ENCODE assay signal across 12 cellular contexts in the genomic region with DNA sequence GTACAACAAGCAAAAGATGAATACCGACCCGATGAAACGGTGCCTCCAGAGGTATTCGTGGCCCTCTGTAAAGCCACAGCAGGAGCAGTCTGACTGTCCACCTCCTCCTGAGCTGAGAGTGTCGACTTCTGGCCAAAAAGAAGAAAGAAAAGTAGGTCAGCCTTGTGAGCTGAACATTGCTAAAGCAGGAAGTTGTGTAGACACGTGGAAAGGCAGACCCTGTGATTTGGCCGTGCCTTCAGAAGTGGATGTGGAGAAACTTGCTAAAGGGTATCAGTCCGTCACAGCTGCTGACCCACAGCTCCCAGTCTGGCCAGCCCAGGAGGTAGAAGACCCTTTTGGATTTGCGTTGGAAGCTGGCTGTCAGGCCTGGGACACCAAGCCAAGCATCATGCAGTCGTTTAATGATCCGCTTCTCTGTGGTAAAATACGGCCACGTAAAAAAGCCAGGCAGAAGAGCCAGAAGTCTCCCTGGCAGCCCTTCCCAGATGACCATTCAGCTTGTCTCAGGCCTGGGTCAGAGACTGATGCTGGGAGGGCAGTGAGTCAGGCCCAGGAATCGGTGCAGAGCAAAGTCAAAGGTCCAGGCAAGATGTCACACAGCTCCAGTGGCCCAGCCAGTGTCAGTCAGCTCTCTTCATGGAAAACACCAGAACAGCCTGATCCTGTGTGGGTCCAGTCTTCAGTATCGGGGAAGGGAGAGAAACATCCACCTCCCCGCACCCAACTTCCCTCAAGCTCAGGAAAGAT. TPM values are rescaled to one million over a fixed set of nuclear protein-coding genes. Genes with fewer than 3 reads are reported as not detected.
DNase-seq lines count a peak whose midpoint lies in the region; ATAC-seq, FAIRE-seq and TF ChIP-seq lines count a peak whose summit lies in the region.
"Not testable (repeated sequence)": the region's sequence is repeated elsewhere in the genome, so short reads cannot be mapped to it uniquely, and the experiment has no call there.
"Had no signal": no experiment of that assay in that cellular context is flagged by ENCODE, and none has a peak within 500 bp of the region (broad histone marks: within the 10 kb centered on the region; RNA-seq: fewer than 3 reads in every experiment).

No MANE protein-coding gene starts in this region.

- DNase-seq in endothelial cell of umbilical vein (ENCODE audit: low read depth, low spot score); heart right ventricle; HepG2 (ENCODE audit: low spot score); mucosa of descending colon; sciatic nerve (ENCODE audit: low spot score); aorta: not testable (repeated sequence)

- intact Hi-C loops in endothelial cell of umbilical vein (cut with micrococcal nuclease); HepG2 (cut with micrococcal nuclease; ENCODE audit: unreplicated experiment); mucosa of descending colon (cut with DNase I, micrococcal nuclease); sciatic nerve (cut with DNase I); aorta (cut with DNase I): not testable (repeated sequence)
- intact Hi-C loops in heart right ventricle (cut with DNase I): loop anchor here in 1 of 10 donors (10.0 kb wide), 1 partner anchor 59 kb away; no protein-coding TSS in a partner anchor

- H3K79me2 ChIP-seq in endothelial cell of umbilical vein (ENCODE audit: control insufficient read depth, insufficient read depth, low read length); HepG2 (ENCODE audit: insufficient read depth, low read length): not testable (repeated sequence)

- not testable (repeated sequence) for BruUV-seq in endothelial cell of umbilical vein (replicated peaks; lab: Mats Ljungman, UMichigan); HepG2 (replicated peaks; lab: Mats Ljungman, UMichigan)

- not testable (repeated sequence) for H3K4me1 ChIP-seq in endothelial cell of umbilical vein (ENCODE audit: control insufficient read depth, extremely low read depth, insufficient read depth, low read length); heart right ventricle; HepG2 (ENCODE audit: insufficient read depth, low read length); mucosa of descending colon (ENCODE audit: low read depth); aorta (ENCODE audit: control insufficient read depth in 1 of 2, insufficient read depth in 2 of 2, low read length in 2 of 2)

- TF ChIP-seq CTCF in endothelial cell of umbilical vein (IDR thresholded peaks at IDR 0.05; ENCODE audit: extremely low read depth in 1 of 2, insufficient read depth in 1 of 2, low read depth in 1 of 2, low read length in 2 of 2); heart right ventricle (IDR thresholded peaks at IDR 0.05); HepG2 (CRISPR knock-in tag; IDR thresholded peaks at IDR 0.05); mucosa of descending colon (IDR thresholded peaks at IDR 0.05): not testable (repeated sequence)

- not testable (repeated sequence) for H3K36me3 ChIP-seq in endothelial cell of umbilical vein (ENCODE audit: control insufficient read depth in 2 of 2, extremely low read depth in 1 of 2, insufficient read depth in 2 of 2, low read length in 2 of 2); heart right ventricle; HepG2 (replicated peaks in 1 of 2; ENCODE audit: control insufficient read depth in 1 of 2, insufficient read depth in 2 of 2, low read length in 2 of 2); mucosa of descending colon (ENCODE audit: low read depth); aorta (ENCODE audit: control insufficient read depth in 1 of 2, insufficient read depth in 2 of 2, low read length in 1 of 2)

- H3K9me3 ChIP-seq in endothelial cell of umbilical vein (replicated peaks; ENCODE audit: control insufficient read depth, insufficient read depth, low read length); heart right ventricle; HepG2 (ENCODE audit: low read length); mucosa of descending colon; aorta (ENCODE audit: control insufficient read depth, low read length): not testable (repeated sequence)

- peak; percentile 23 for ATAC-seq in activated T-helper 17 cell treated with anti-CD3 and anti-CD28 coated beads, Interleukin-2, amount 50 U/mL, for 72 hours (replicated peaks)
- ATAC-seq in heart right ventricle (peak in 7 of 8 donors; percentile 38 to 75 (median 70)), HepG2 (peak; percentile 93), mucosa of descending colon (peak; percentile 10), sciatic nerve (peak; percentile 72), aorta (ENCODE audit: low FRiP score) (peak; percentile 58)

- not testable (repeated sequence) for H3K4me3 ChIP-seq in endothelial cell of umbilical vein (replicated peaks in 1 of 3; ENCODE audit: insufficient read depth in 1 of 3, low read depth in 1 of 3, low read length in 3 of 3); heart right ventricle; HepG2 (replicated peaks in 1 of 3; ENCODE audit: insufficient read depth in 1 of 3, low read depth in 2 of 3, low read length in 3 of 3); mucosa of descending colon; aorta (ENCODE audit: low read length in 2 of 2)

- not testable (repeated sequence) for TF ChIP-seq POLR2A in endothelial cell of umbilical vein (IDR thresholded peaks at IDR 0.05; ENCODE audit: low read depth, low read length); HepG2 (IDR thresholded peaks at IDR 0.05; ENCODE audit: insufficient read depth in 1 of 2, low read depth in 2 of 2, low read length in 2 of 2)

- CTCF ChIA-PET in endothelial cell of umbilical vein (lab: Charles Lee): interaction anchor here (1.5 kb wide), 1 partner anchor 69 kb away, joined by 3 read pairs; no protein-coding TSS in a partner anchor
- CTCF ChIA-PET in HepG2 (lab: Yijun Ruan, JAX; ENCODE audit: low intra/inter-chr PET ratio, low total read pairs): not testable (repeated sequence)

- TF ChIP-seq RAD21 in HepG2 (CRISPR knock-in tag; IDR thresholded peaks at IDR 0.05): not testable (repeated sequence)

- not testable (repeated sequence) for H3K27me3 ChIP-seq in endothelial cell of umbilical vein (ENCODE audit: control insufficient read depth in 2 of 2, insufficient read depth in 2 of 2, low read length in 2 of 2); heart right ventricle; HepG2 (ENCODE audit: control insufficient read depth in 1 of 2, insufficient read depth in 2 of 2, low read length in 2 of 2); aorta (ENCODE audit: control insufficient read depth in 1 of 2, insufficient read depth in 2 of 2, low read length in 1 of 2)

- FAIRE-seq in endothelial cell of umbilical vein (lab: Jason Lieb, UNC): peak; percentile 82
- peak; percentile 21 for FAIRE-seq in HepG2 (lab: Jason Lieb, UNC)

- not testable (repeated sequence) for H3K36me3 Mint-ChIP-seq in activated T-helper 17 cell treated with anti-CD3 and anti-CD28 coated beads, Interleukin-2, amount 50 U/mL, for 72 hours (ENCODE audit: low read depth)

- in situ Hi-C loops in HepG2 (cut with HindIII; ENCODE audit: extremely low pct_ligation_motif_present, low pct_unique_long_range_greater_than_20kb): not testable (repeated sequence)

- not testable (repeated sequence) for H3K27ac ChIP-seq in endothelial cell of umbilical vein (ENCODE audit: insufficient read depth, low read depth, low read length); heart right ventricle; HepG2 (ENCODE audit: extremely low read length, insufficient read depth, low read length); aorta (ENCODE audit: low read depth in 1 of 2, low read length in 2 of 2)

- 66 to 67% methylated on average over 12 to 14 of the region's 16 CpGs for WGBS in heart right ventricle, 2 donors
- 20% methylated on average over 4 of the region's 16 CpGs for WGBS in HepG2 (ENCODE audit: low lambda C conversion rate)
- WGBS in aorta, 2 donors: 50 to 64% methylated on average over 15 of the region's 16 CpGs

- POLR2A ChIA-PET in endothelial cell of umbilical vein (lab: Charles Lee); HepG2 (lab: Yijun Ruan, JAX): not testable (repeated sequence)

- not testable (repeated sequence) for H4K20me1 ChIP-seq in endothelial cell of umbilical vein (replicated peaks; ENCODE audit: control insufficient read depth, extremely low read depth, insufficient read depth, low read length); HepG2 (ENCODE audit: insufficient read depth, low read length)

- H3K4me1 Mint-ChIP-seq in activated T-helper 17 cell treated with anti-CD3 and anti-CD28 coated beads, Interleukin-2, amount 50 U/mL, for 72 hours: not testable (repeated sequence)

- TF ChIP-seq EP300 in HepG2 (IDR thresholded peaks at IDR 0.05; ENCODE audit: low read depth in 2 of 2, low read length in 2 of 2); HepG2 (CRISPR knock-in tag; IDR thresholded peaks at IDR 0.05; ENCODE audit: borderline replicate concordance): not testable (repeated sequence)

- peak overlapping the region; percentile 52 for H3K4me3 Mint-ChIP-seq in activated T-helper 17 cell treated with anti-CD3 and anti-CD28 coated beads, Interleukin-2, amount 50 U/mL, for 72 hours

- H3K9me1 ChIP-seq in endothelial cell of umbilical vein (replicated peaks; ENCODE audit: control insufficient read depth, extremely low read depth, insufficient read depth, low read length): not testable (repeated sequence)

- not testable (repeated sequence) for H3K9me3 Mint-ChIP-seq in activated T-helper 17 cell treated with anti-CD3 and anti-CD28 coated beads, Interleukin-2, amount 50 U/mL, for 72 hours

- peak overlapping the region; percentile 70 for H3K27ac Mint-ChIP-seq in activated T-helper 17 cell treated with anti-CD3 and anti-CD28 coated beads, Interleukin-2, amount 50 U/mL, for 72 hours

- H3K27me3 Mint-ChIP-seq in activated T-helper 17 cell treated with anti-CD3 and anti-CD28 coated beads, Interleukin-2, amount 50 U/mL, for 72 hours: not testable (repeated sequence)

- H3K9ac ChIP-seq in endothelial cell of umbilical vein (replicated peaks; ENCODE audit: extremely low read depth, insufficient read depth, low read length); HepG2 (ENCODE audit: insufficient read depth, low read depth, low read length): not testable (repeated sequence)

- dilution Hi-C loops in endothelial cell of umbilical vein (cut with MboI; ENCODE audit: extremely low pct_ligation_motif_present, low sequenced_read_pairs): not testable (repeated sequence)

- H3K4me2 ChIP-seq in endothelial cell of umbilical vein (ENCODE audit: insufficient read depth, low read length); HepG2 (ENCODE audit: low read depth, low read length): not testable (repeated sequence)

- not testable (repeated sequence) for H2AFZ ChIP-seq in endothelial cell of umbilical vein (ENCODE audit: low read depth, low read length); HepG2 (ENCODE audit: low read length)

RNA-seq across cellular contexts. Expression of gene SUPT20HL1, which starts 3.2 kb away (rescaled TPM):
- 1 to 10 TPM in 1 of 2 donors, under 1 TPM in 1; 0.71 to 1.4 TPM for total RNA-seq in activated T-helper 17 cell treated with anti-CD3 and anti-CD28 coated beads, Interleukin-2, amount 50 U/mL, for 72 hours
- not detected in 2 replicates for total RNA-seq in endothelial cell of umbilical vein
- polyA plus RNA-seq in endothelial cell of umbilical vein: not detected in 2 replicates
- polyA plus RNA-seq in endothelial cell of umbilical vein (2011; cell fraction: cytosol; rRNA removed): not detected in 2 replicates
- polyA plus RNA-seq in endothelial cell of umbilical vein (2011; cell fraction: nucleus; rRNA removed): not detected in 2 replicates
- not detected in 2 replicates for polyA plus RNA-seq in endothelial cell of umbilical vein (2012)
- not detected in 2 replicates for polyA minus RNA-seq in endothelial cell of umbilical vein
- not detected for polyA minus RNA-seq in endothelial cell of umbilical vein (2011; cell fraction: cytosol; rRNA and poly(A)+ RNA removed)
- not detected in 2 replicates for polyA minus RNA-seq in endothelial cell of umbilical vein (2011; cell fraction: nucleus; rRNA and poly(A)+ RNA removed)
- under 1 TPM in 1 of 10 donors, not detected in 9; 0.13 TPM for total RNA-seq in heart right ventricle
- polyA plus RNA-seq in heart right ventricle: not detected
- total RNA-seq in HepG2 (2016; rRNA removed; fragmentation: Illumina TruSeq; extraction: Trizol): not detected in 2 replicates
- not detected in 2 replicates for total RNA-seq in HepG2 (2016; cell fraction: cytosol; rRNA removed; fragmentation: Illumina TruSeq; extraction: Trizol; ENCODE audit: low read depth)
- total RNA-seq in HepG2 (2016; cell fraction: insoluble cytoplasmic fraction; rRNA removed; fragmentation: Illumina TruSeq; extraction: Trizol): not detected in 2 replicates
- not detected in 2 replicates for total RNA-seq in HepG2 (2016; cell fraction: membrane; rRNA removed; fragmentation: Illumina TruSeq; extraction: Trizol)
- total RNA-seq in HepG2 (2016; cell fraction: nucleus; rRNA removed; fragmentation: Illumina TruSeq; extraction: Trizol): not detected in 2 replicates
- polyA plus RNA-seq in HepG2 (2011; rRNA removed): not detected in 2 replicates
- not detected in 2 replicates for polyA plus RNA-seq in HepG2 (2011; cell fraction: cytosol; rRNA removed)
- polyA plus RNA-seq in HepG2 (2011; cell fraction: nucleus; rRNA removed): not detected in 2 replicates
- not detected in 2 replicates for polyA plus RNA-seq in HepG2 (2012)
- polyA plus RNA-seq in HepG2 (2016; cell fraction: cytosol; fragmentation: Illumina TruSeq; extraction: Trizol; ENCODE audit: low read depth): not detected in 2 replicates
- not detected in 2 replicates for polyA plus RNA-seq in HepG2 (2016; cell fraction: insoluble cytoplasmic fraction; fragmentation: Illumina TruSeq; extraction: Trizol; ENCODE audit: low read depth)
- polyA plus RNA-seq in HepG2 (2016; cell fraction: membrane; fragmentation: Illumina TruSeq; extraction: Trizol; ENCODE audit: low read depth): not detected in 2 replicates
- not detected in 2 replicates for polyA plus RNA-seq in HepG2 (2016; cell fraction: nucleus; fragmentation: Illumina TruSeq; extraction: Trizol; ENCODE audit: insufficient read depth, low read depth)
- not detected in 2 replicates for polyA minus RNA-seq in HepG2 (2011; rRNA and poly(A)+ RNA removed; ENCODE audit: low replicate concordance)
- not detected in 2 replicates for polyA minus RNA-seq in HepG2 (2011; cell fraction: cytosol; rRNA and poly(A)+ RNA removed)
- polyA minus RNA-seq in HepG2 (2011; cell fraction: nucleus; rRNA and poly(A)+ RNA removed): not detected in 2 replicates
- total RNA-seq in mucosa of descending colon: under 1 TPM in 1 of 3 donors, not detected in 2; 0.35 TPM
- not detected for total RNA-seq in sciatic nerve
- under 1 TPM in 1 of 2 donors, not detected in 1; 0.15 TPM for total RNA-seq in aorta
- polyA plus RNA-seq in aorta: not detected
- total RNA-seq: A673; CD8-positive, alpha-beta T cell; GM23248 had no signal
- polyA plus RNA-seq: BJ, CD14-positive monocyte, GM23248 had no signal

RNA-seq across cellular contexts. Expression of gene SUPT20HL2, which starts 49.7 kb away (rescaled TPM):
- not detected for total RNA-seq in activated T-helper 17 cell treated with anti-CD3 and anti-CD28 coated beads, Interleukin-2, amount 50 U/mL, for 72 hours
- total RNA-seq in endothelial cell of umbilical vein (not detected in 2 replicates), heart right ventricle (not detected), HepG2 (2016; rRNA removed; fragmentation: Illumina TruSeq; extraction: Trizol) (not detected in 2 replicates), mucosa of descending colon (under 1 TPM in 1 of 3 donors, not detected in 2; 0.12 TPM), sciatic nerve (not detected), aorta (not detected)
- polyA plus RNA-seq in endothelial cell of umbilical vein (not detected in 2 replicates), heart right ventricle (not detected), HepG2 (2011; rRNA removed) (not detected in 2 replicates), aorta (not detected)
- not detected in 2 replicates for polyA plus RNA-seq in endothelial cell of umbilical vein (2011; cell fraction: cytosol; rRNA removed)
- not detected in 2 replicates for polyA plus RNA-seq in endothelial cell of umbilical vein (2011; cell fraction: nucleus; rRNA removed)
- not detected in 2 replicates for polyA plus RNA-seq in endothelial cell of umbilical vein (2012)
- polyA minus RNA-seq in endothelial cell of umbilical vein: not detected in 2 replicates
- polyA minus RNA-seq in endothelial cell of umbilical vein (2011; cell fraction: cytosol; rRNA and poly(A)+ RNA removed): not detected
- polyA minus RNA-seq in endothelial cell of umbilical vein (2011; cell fraction: nucleus; rRNA and poly(A)+ RNA removed): not detected in 2 replicates
- not detected in 2 replicates for total RNA-seq in HepG2 (2016; cell fraction: cytosol; rRNA removed; fragmentation: Illumina TruSeq; extraction: Trizol; ENCODE audit: low read depth)
- total RNA-seq in HepG2 (2016; cell fraction: insoluble cytoplasmic fraction; rRNA removed; fragmentation: Illumina TruSeq; extraction: Trizol): not detected in 2 replicates
- not detected in 2 replicates for total RNA-seq in HepG2 (2016; cell fraction: membrane; rRNA removed; fragmentation: Illumina TruSeq; extraction: Trizol)
- not detected in 2 replicates for total RNA-seq in HepG2 (2016; cell fraction: nucleus; rRNA removed; fragmentation: Illumina TruSeq; extraction: Trizol)
- polyA plus RNA-seq in HepG2 (2011; cell fraction: cytosol; rRNA removed): not detected in 2 replicates
- not detected in 2 replicates for polyA plus RNA-seq in HepG2 (2011; cell fraction: nucleus; rRNA removed)
- not detected in 2 replicates for polyA plus RNA-seq in HepG2 (2012)
- not detected in 2 replicates for polyA plus RNA-seq in HepG2 (2016; cell fraction: cytosol; fragmentation: Illumina TruSeq; extraction: Trizol; ENCODE audit: low read depth)
- polyA plus RNA-seq in HepG2 (2016; cell fraction: insoluble cytoplasmic fraction; fragmentation: Illumina TruSeq; extraction: Trizol; ENCODE audit: low read depth): not detected in 2 replicates
- polyA plus RNA-seq in HepG2 (2016; cell fraction: membrane; fragmentation: Illumina TruSeq; extraction: Trizol; ENCODE audit: low read depth): not detected in 2 replicates
- polyA plus RNA-seq in HepG2 (2016; cell fraction: nucleus; fragmentation: Illumina TruSeq; extraction: Trizol; ENCODE audit: insufficient read depth, low read depth): not detected in 2 replicates
- polyA minus RNA-seq in HepG2 (2011; rRNA and poly(A)+ RNA removed; ENCODE audit: low replicate concordance): not detected in 2 replicates
- polyA minus RNA-seq in HepG2 (2011; cell fraction: cytosol; rRNA and poly(A)+ RNA removed): not detected in 2 replicates
- polyA minus RNA-seq in HepG2 (2011; cell fraction: nucleus; rRNA and poly(A)+ RNA removed): not detected in 2 replicates
- total RNA-seq: A673; CD8-positive, alpha-beta T cell; GM23248 had no signal
- polyA plus RNA-seq: BJ, CD14-positive monocyte, GM23248 had no signal

Comparison
In these comparisons a context has a peak if more than half of its experiments do, and no peak if none do; other contexts are left out.
1. ATAC-seq: peak in every context shown above with its lines; median percentile 93 in HepG2; 72 in sciatic nerve; 70 in heart right ventricle; 58 in aorta; 23 in activated T-helper 17 cell treated with anti-CD3 and anti-CD28 coated beads, Interleukin-2, amount 50 U/mL, for 72 hours; 10 in mucosa of descending colon.